11 cellular contexts compared by ENCODE assay signal in genomic region chr11:72753341-72754148, GRCh38. TPM values are rescaled to one million over a fixed set of nuclear protein-coding genes. Genes with fewer than 3 reads are reported as not detected.
A peak's percentile ranks its signal among the peaks of the same experiment; 100 is the strongest.
DNase-seq lines count a peak whose midpoint lies in the region; ATAC-seq, FAIRE-seq and TF ChIP-seq lines count a peak whose summit lies in the region.
"Had no signal": no experiment of that assay in that cellular context is flagged by ENCODE, and none has a peak within 500 bp of the region (broad histone marks: within the 10 kb centered on the region; RNA-seq: fewer than 3 reads in every experiment).

No MANE protein-coding gene starts in this region.

- no peaks in the 10 kb centered on the region for H3K9me3 ChIP-seq in right atrium auricular region
- H3K9me3 ChIP-seq in kidney (ENCODE audit: control insufficient read depth in 1 of 2, low read length in 2 of 2), result no peaks in the 10 kb centered on the region
- H3K9me3 ChIP-seq in vagina, result no peaks in the 10 kb centered on the region
- H3K9me3 ChIP-seq: heart right ventricle, prostate gland had no signal

- H3K27me3 Mint-ChIP-seq in WTC11 (ENCODE audit: low read depth), result peaks cover 10% of the 10 kb centered on the region

- H3K36me3 ChIP-seq in right atrium auricular region, result no peaks in the 10 kb centered on the region
- peaks cover 6% of the 10 kb centered on the region in 2 donors for H3K36me3 ChIP-seq in kidney (ENCODE audit: control insufficient read depth in 1 of 2, insufficient read depth in 2 of 2, low read length in 2 of 2)
- H3K36me3 ChIP-seq in vagina, result peaks cover 0 to 23% of the 10 kb centered on the region in 2 donors
- H3K36me3 ChIP-seq: prostate gland had no signal

- peaks cover 0 to 25% of the 10 kb centered on the region in 2 donors for H3K4me1 ChIP-seq in right atrium auricular region
- peaks cover 5 to 9% of the 10 kb centered on the region in 2 donors for H3K4me1 ChIP-seq in kidney (ENCODE audit: control insufficient read depth in 1 of 2, insufficient read depth in 1 of 2, low read depth in 1 of 2, low read length in 2 of 2)
- peaks cover 34% of the 10 kb centered on the region for H3K4me1 ChIP-seq in vagina

- H3K4me3 Mint-ChIP-seq in WTC11, result peak overlapping the region; percentile 93

- DNase-seq in left ventricle myocardium superior (no peak), right atrium auricular region (ENCODE audit: low spot score) (no peak), WTC11 (ENCODE audit: low spot score) (no peak), kidney (peak; percentile 65), vagina (ENCODE audit: extremely low spot score in 2 of 2) (no peak), KBM-7 (no peak)
- DNase-seq: heart right ventricle, NCI-H1694 had no signal

- peak overlapping the region in 1 of 2 donors; percentile 76 for H3K27ac ChIP-seq in right atrium auricular region
- no peak overlapping the region for H3K27ac ChIP-seq in kidney (ENCODE audit: low read depth in 2 of 2, low read length in 2 of 2)
- peak overlapping the region; percentile 70 for H3K27ac ChIP-seq in vagina

- peak; percentile 4 for ATAC-seq in left ventricle myocardium superior
- no peak for ATAC-seq in WTC11
- ATAC-seq in GM19351 (IDR thresholded peaks at IDR 0.05; ENCODE audit: unreplicated experiment), result no peak
- no peak for ATAC-seq in GM18517 (IDR thresholded peaks at IDR 0.05; ENCODE audit: unreplicated experiment)

- FAIRE-seq in kidney (lab: Jason Lieb, UNC), result no peak

- no peak overlapping the region for H3K27ac Mint-ChIP-seq in WTC11

- no peak for TF ChIP-seq POLR2A in vagina (IDR thresholded peaks at IDR 0.05)

- in situ Hi-C loops in KBM-7 (cut with MboI; ENCODE audit: low pct_unique_long_range_greater_than_20kb, low sequenced_read_pairs), result no loop called here

- intact Hi-C loops in left ventricle myocardium superior (cut with micrococcal nuclease), result no loop called here
- intact Hi-C loops in kidney (cut with DNase I), result no loop called here
- intact Hi-C loops in vagina (cut with DNase I), result no loop called here

- H3K27me3 ChIP-seq in right atrium auricular region (no peaks in the 10 kb centered on the region), vagina (no peaks in the 10 kb centered on the region)
- H3K27me3 ChIP-seq: heart right ventricle had no signal

- TF ChIP-seq CTCF in right atrium auricular region (IDR thresholded peaks at IDR 0.05), result peak in 1 of 2 donors; percentile 14
- TF ChIP-seq CTCF in WTC11 (IDR thresholded peaks at IDR 0.05), result no peak
- TF ChIP-seq CTCF in kidney (IDR thresholded peaks at IDR 0.05; ENCODE audit: borderline replicate concordance, extremely low read depth, insufficient read depth), result no peak
- no peak for TF ChIP-seq CTCF in vagina (IDR thresholded peaks at IDR 0.05)

- no peak overlapping the region for H3K4me3 ChIP-seq in right atrium auricular region
- H3K4me3 ChIP-seq in kidney (ENCODE audit: low read length in 2 of 2), result no peak overlapping the region
- no peak overlapping the region for H3K4me3 ChIP-seq in vagina

- CTCF ChIA-PET in WTC11 (lab: Charles Lee), result interaction anchor here (0.5 to 2.2 kb wide), 5 partner anchors 11 to 70 kb away, joined by 3 to 14 read pairs (median 4); partner anchors contain the start of gene STARD10

- H3K36me3 Mint-ChIP-seq in WTC11, result peaks cover 11% of the 10 kb centered on the region

- POLR2A ChIA-PET in WTC11 (lab: Charles Lee), result interaction anchor here (0.6 kb wide), 1 partner anchor 37 kb away, joined by 4 read pairs; no protein-coding TSS in a partner anchor

- peaks cover 35% of the 10 kb centered on the region for H3K4me1 Mint-ChIP-seq in WTC11

- H3K9ac ChIP-seq in kidney (ENCODE audit: low read length in 2 of 2), result no peak overlapping the region

- H3K9me3 Mint-ChIP-seq in WTC11, result no peaks in the 10 kb centered on the region

TF ChIP-seq in WTC11, 78 proteins besides CTCF, POLR2A, EP300 and RAD21:
- TF ChIP-seq STAT6 (CRISPR knock-in tag; conservative IDR thresholded peaks at IDR 0.05; ENCODE audit: low read depth) (no peak), ZBTB21 (CRISPR knock-in tag; IDR thresholded peaks at IDR 0.05; ENCODE audit: borderline replicate concordance) (no peak), JAZF1 (CRISPR knock-in tag; IDR thresholded peaks at IDR 0.05) (no peak), FOXJ3 (CRISPR knock-in tag; IDR thresholded peaks at IDR 0.05; ENCODE audit: borderline replicate concordance) (no peak), GTF2I (CRISPR knock-in tag; conservative IDR thresholded peaks at IDR 0.05) (no peak), NR1H2 (CRISPR knock-in tag; IDR thresholded peaks at IDR 0.05) (no peak), ZNF671 (CRISPR knock-in tag; IDR thresholded peaks at IDR 0.05) (no peak), ATF3 (CRISPR knock-in tag; conservative IDR thresholded peaks at IDR 0.05) (no peak), ATF1 (CRISPR knock-in tag; IDR thresholded peaks at IDR 0.05) (no peak), TCF7 (CRISPR knock-in tag; IDR thresholded peaks at IDR 0.05; ENCODE audit: low read depth) (no peak), ZNF317 (CRISPR knock-in tag; IDR thresholded peaks at IDR 0.05; ENCODE audit: borderline replicate concordance, low read depth) (no peak), AR (CRISPR knock-in tag; IDR thresholded peaks at IDR 0.05) (no peak), RORB (CRISPR knock-in tag; IDR thresholded peaks at IDR 0.05) (no peak)

RNA-seq across cellular contexts. Expression of gene ARAP1, which starts 1.3 kb away (rescaled TPM):
- 58.9 TPM for total RNA-seq in left ventricle myocardium superior
- total RNA-seq in right atrium auricular region, result 10 to 100 TPM; 74.0 to 83.8 TPM
- total RNA-seq in WTC11 (2021), result 76.4 to 98.8 TPM (median 78.3 TPM) in 3 replicates
- total RNA-seq in kidney, result 80.8 TPM
- 58.2 TPM for polyA plus RNA-seq in kidney (ENCODE audit: insufficient read depth, low read depth, low replicate concordance)
- total RNA-seq in vagina, result 59.2 TPM

RNA-seq across cellular contexts. Expression of gene STARD10, which starts 40.3 kb away (rescaled TPM):
- 102 TPM for total RNA-seq in left ventricle myocardium superior
- total RNA-seq in right atrium auricular region, result 100 to 1,000 TPM in 1 of 2 donors, 10 to 100 TPM in 1; 77.0 to 112 TPM
- 32.0 to 40.9 TPM (median 36.6 TPM) in 3 replicates for total RNA-seq in WTC11 (2021)
- 40.7 TPM for total RNA-seq in kidney
- 127 TPM for polyA plus RNA-seq in kidney (ENCODE audit: insufficient read depth, low read depth, low replicate concordance)
- total RNA-seq in vagina, result 75.9 TPM
